Comparison of ENCODE assay signal across 18 cellular contexts in genomic region chr6:41605649-41606048, GRCh38. TPM values are rescaled to one million over a fixed set of nuclear protein-coding genes. Genes with fewer than 3 reads are reported as not detected.
A peak's percentile ranks its signal among the peaks of the same experiment; 100 is the strongest.
DNase-seq lines count a peak whose midpoint lies in the region; ATAC-seq and TF ChIP-seq lines count a peak whose summit lies in the region.
"Had no signal": no experiment of that assay in that cellular context is flagged by ENCODE, and none has a peak within 500 bp of the region (broad histone marks: within the 10 kb centered on the region; RNA-seq: fewer than 3 reads in every experiment).

No MANE protein-coding gene starts in this region.

- H3K79me2 ChIP-seq in Loucy (ENCODE audit: insufficient read depth, low read length) = peaks cover 4% of the 10 kb centered on the region; the same call in 1 of the 2 replicates
- no peaks in the 10 kb centered on the region for H3K79me2 ChIP-seq in neural progenitor cell (ENCODE audit: low read depth)

- ATAC-seq in HG03175 (IDR thresholded peaks at IDR 0.05; ENCODE audit: unreplicated experiment) (no peak), right cardiac atrium (no peak)
- ATAC-seq in CD8-positive, alpha-beta T cell = no peak
- ATAC-seq: GM23338 had no signal

- intact Hi-C loops in CD8-positive, alpha-beta T cell (cut with DNase I, micrococcal nuclease) = loop anchor here in 1 of 2 experiments (10.0 kb wide), 1 partner anchor 959 kb away; the partner anchor contains the start of gene UBR2
- intact Hi-C loops in right cardiac atrium (cut with DNase I) = no loop called here

- H3F3A ChIP-seq in Loucy (ENCODE audit: low read depth) (peaks cover 3% of the 10 kb centered on the region; the same call in 1 of the 2 replicates), neural progenitor cell (ENCODE audit: low read depth) (peaks cover 15% of the 10 kb centered on the region)

- peaks cover 5% of the 10 kb centered on the region for H3K27me3 Mint-ChIP-seq in endothelial cell (ENCODE audit: unreplicated experiment)
- peaks cover 6% of the 10 kb centered on the region for H3K27me3 Mint-ChIP-seq in neural progenitor cell (ENCODE audit: insufficient read depth, low read depth)
- H3K27me3 Mint-ChIP-seq in CD8-positive, alpha-beta T cell (ENCODE audit: low read depth) = peaks cover 12% of the 10 kb centered on the region

- H3K9me3 Mint-ChIP-seq in endothelial cell (ENCODE audit: unreplicated experiment) (no peaks in the 10 kb centered on the region), neural progenitor cell (no peaks in the 10 kb centered on the region)
- H3K9me3 Mint-ChIP-seq in CD8-positive, alpha-beta T cell = no peaks in the 10 kb centered on the region
- H3K9me3 Mint-ChIP-seq: GM23338, IgD-negative memory B cell had no signal

- H3K9me3 ChIP-seq in Loucy (ENCODE audit: insufficient read depth, low read depth, low read length) = no peaks in the 10 kb centered on the region
- H3K9me3 ChIP-seq in neural progenitor cell (ENCODE audit: low read depth) = no peaks in the 10 kb centered on the region
- no peaks in the 10 kb centered on the region for H3K9me3 ChIP-seq in CD8-positive, alpha-beta T cell (ENCODE audit: low read length)
- no peaks in the 10 kb centered on the region for H3K9me3 ChIP-seq in right cardiac atrium (ENCODE audit: control insufficient read depth, low read length)
- H3K9me3 ChIP-seq: Caco-2 had no signal

- H3K4me2 ChIP-seq in Loucy (ENCODE audit: low read depth, low read length, poor library complexity, severe bottlenecking) (no peak overlapping the region), neural progenitor cell (no peak overlapping the region)
- H3K4me2 ChIP-seq: GM23338 had no signal

- H3K9me2 ChIP-seq in Loucy (replicated peaks; ENCODE audit: low read depth, low read length) = no peaks in the 10 kb centered on the region

- H4K20me1 ChIP-seq in Loucy (ENCODE audit: insufficient read depth, low read length, poor library complexity, severe bottlenecking) (no peaks in the 10 kb centered on the region), neural progenitor cell (ENCODE audit: low read depth) (peaks cover 3% of the 10 kb centered on the region)

- H3K36me3 ChIP-seq in Loucy (ENCODE audit: insufficient read depth, low read length) = no peaks in the 10 kb centered on the region
- H3K36me3 ChIP-seq in neural progenitor cell = no peaks in the 10 kb centered on the region
- H3K36me3 ChIP-seq in CD8-positive, alpha-beta T cell (ENCODE audit: insufficient read depth, low read length) = no peaks in the 10 kb centered on the region

- H3K27ac ChIP-seq in neural progenitor cell (no peak overlapping the region), right cardiac atrium (ENCODE audit: low read length) (no peak overlapping the region)
- no peak overlapping the region for H3K27ac ChIP-seq in CD8-positive, alpha-beta T cell (ENCODE audit: low read depth, low read length)

- H3K27me3 ChIP-seq in Loucy (ENCODE audit: insufficient read depth, low read length, poor library complexity, severe bottlenecking) (no peaks in the 10 kb centered on the region), neural progenitor cell (no peaks in the 10 kb centered on the region), right cardiac atrium (ENCODE audit: control insufficient read depth, insufficient read depth) (no peaks in the 10 kb centered on the region)
- no peaks in the 10 kb centered on the region for H3K27me3 ChIP-seq in CD8-positive, alpha-beta T cell (ENCODE audit: insufficient read depth, low read length)

- 84% methylated on average over 3 of the region's 3 CpGs for whole genome bisulfite sequencing in right cardiac atrium

- H3K4me1 ChIP-seq in Loucy (ENCODE audit: insufficient read depth, low read length, poor library complexity, severe bottlenecking) = peaks cover 27% of the 10 kb centered on the region
- peaks cover 7% of the 10 kb centered on the region for H3K4me1 ChIP-seq in neural progenitor cell
- H3K4me1 ChIP-seq in CD8-positive, alpha-beta T cell (ENCODE audit: insufficient read depth, low read length) = no peaks in the 10 kb centered on the region
- H3K4me1 ChIP-seq in right cardiac atrium (ENCODE audit: control insufficient read depth, insufficient read depth, low read length) = no peaks in the 10 kb centered on the region
- H3K4me1 ChIP-seq: Caco-2 had no signal

- H2AFZ ChIP-seq in Loucy (ENCODE audit: low read length) = no peak overlapping the region
- H2AFZ ChIP-seq in neural progenitor cell (replicated peaks) = no peak overlapping the region
- H2AFZ ChIP-seq: GM23338 had no signal

- no peak overlapping the region for H3K9ac ChIP-seq in Loucy (ENCODE audit: low read depth, low read length, poor library complexity, severe bottlenecking)
- H3K9ac ChIP-seq in neural progenitor cell = no peak overlapping the region

- POLR2A ChIA-PET in CD8-positive, alpha-beta T cell (lab: Charles Lee) = no interaction called here

- peak; percentile 33 for DNase-seq in RPMI8226
- DNase-seq in endothelial cell (ENCODE audit: low spot score) = no peak
- no peak for DNase-seq in neural progenitor cell (ENCODE audit: low spot score)
- no peak for DNase-seq in CD8-positive, alpha-beta T cell
- no peak for DNase-seq in right cardiac atrium
- DNase-seq: CD4-positive, CD25-positive, alpha-beta regulatory T cell; HCEC 1CT; MV-4-11; NCI-H1694 treated with DMSO at 0.1 percent for 48 hours; NCI-H2081 treated with DMSO at 0.1 percent for 48 hours; NK-92 treated with Interleukin-12 subunit alpha and Interleukin-12 subunit beta, amount 100 ng/mL, for 24 hours; Right ventricle myocardium superior had no signal

- H3K36me3 Mint-ChIP-seq in endothelial cell (ENCODE audit: low read depth, unreplicated experiment) (peaks cover 2% of the 10 kb centered on the region), neural progenitor cell (no peaks in the 10 kb centered on the region)
- no peaks in the 10 kb centered on the region for H3K36me3 Mint-ChIP-seq in CD8-positive, alpha-beta T cell
- H3K36me3 Mint-ChIP-seq: CD4-positive, CD25-positive, alpha-beta regulatory T cell; IgD-negative memory B cell had no signal

- peaks cover 30% of the 10 kb centered on the region for H3K4me1 Mint-ChIP-seq in endothelial cell (ENCODE audit: unreplicated experiment)
- H3K4me1 Mint-ChIP-seq in neural progenitor cell = peaks cover 15% of the 10 kb centered on the region
- H3K4me1 Mint-ChIP-seq in CD8-positive, alpha-beta T cell (ENCODE audit: low read depth) = peaks cover 5% of the 10 kb centered on the region

- CTCF ChIA-PET in CD8-positive, alpha-beta T cell (lab: Charles Lee) = interaction anchor here (0.6 to 6.5 kb wide), 3 partner anchors 80 to 559 kb away, joined by 3 to 90 read pairs (median 3); no protein-coding TSS in a partner anchor

- H3K27ac Mint-ChIP-seq in endothelial cell (ENCODE audit: unreplicated experiment) = peak overlapping the region; percentile 74
- H3K27ac Mint-ChIP-seq in neural progenitor cell = peak overlapping the region; percentile 13
- H3K27ac Mint-ChIP-seq in CD8-positive, alpha-beta T cell = no peak overlapping the region
- H3K27ac Mint-ChIP-seq: CD4-positive, CD25-positive, alpha-beta regulatory T cell; GM23338 had no signal

- H3K4me3 ChIP-seq in Loucy (ENCODE audit: low read length, poor library complexity, severe bottlenecking) = no peak overlapping the region
- H3K4me3 ChIP-seq in neural progenitor cell = no peak overlapping the region
- no peak overlapping the region for H3K4me3 ChIP-seq in CD8-positive, alpha-beta T cell (ENCODE audit: low read depth, low read length)
- H3K4me3 ChIP-seq in right cardiac atrium (ENCODE audit: low read length) = no peak overlapping the region
- H3K4me3 ChIP-seq: GM23338 had no signal

- TF ChIP-seq CTCF in Loucy (conservative IDR thresholded peaks at IDR 0.05; ENCODE audit: low read length) = peak; percentile 41
- TF ChIP-seq CTCF in endothelial cell (IDR thresholded peaks at IDR 0.05; ENCODE audit: unreplicated experiment) = no peak
- no peak for TF ChIP-seq CTCF in neural progenitor cell (IDR thresholded peaks at IDR 0.05)
- TF ChIP-seq CTCF in CD8-positive, alpha-beta T cell (IDR thresholded peaks at IDR 0.05) = no peak

- H3K4me3 Mint-ChIP-seq in endothelial cell (ENCODE audit: unreplicated experiment) (no peak overlapping the region), neural progenitor cell (no peak overlapping the region)
- H3K4me3 Mint-ChIP-seq in CD8-positive, alpha-beta T cell = no peak overlapping the region
- H3K4me3 Mint-ChIP-seq: CD4-positive, CD25-positive, alpha-beta regulatory T cell; GM23338; IgD-negative memory B cell had no signal

RNA-seq across cellular contexts. Expression of gene MDFI, which starts 32.6 kb away (rescaled TPM):
- total RNA-seq in endothelial cell (ENCODE audit: unreplicated experiment) (285 TPM), neural progenitor cell (ENCODE audit: low replicate concordance) (29.5 and 87.4 TPM in 2 replicates), right cardiac atrium (10 to 100 TPM in 2 of 4 donors, 1 to 10 TPM in 2; 8.0 to 11.9 (median 10.0) TPM)
- total RNA-seq in CD8-positive, alpha-beta T cell = not detected
- 4.9 TPM for polyA plus RNA-seq in right cardiac atrium
- total RNA-seq: Caco-2; CD4-positive, CD25-positive, alpha-beta regulatory T cell had no signal
- polyA plus RNA-seq: BJ; CD4-positive, CD25-positive, alpha-beta regulatory T cell; IgD-negative memory B cell had no signal

RNA-seq across cellular contexts. Expression of gene FOXP4, which starts 59.5 kb away (rescaled TPM):
- 32.5 TPM for total RNA-seq in endothelial cell (ENCODE audit: unreplicated experiment)
- total RNA-seq in neural progenitor cell (ENCODE audit: low replicate concordance) = 2.7 and 6.9 TPM in 2 replicates
- 10 to 100 TPM in 1 of 2 experiments, 1 to 10 TPM in 1; 9.9 to 11.4 TPM for total RNA-seq in CD8-positive, alpha-beta T cell
- total RNA-seq in right cardiac atrium = 10 to 100 TPM; 21.7 to 22.5 (median 22.1) TPM
- polyA plus RNA-seq in right cardiac atrium = 15.3 TPM

Comparison
In these comparisons a context has a peak if more than half of its experiments do, and no peak if none do; other contexts are left out.
1. RNA of gene MDFI, which starts 32.6 kb away (total RNA-seq): 285 TPM in endothelial cell (single experiment), 29.5 to 87.4 TPM in neural progenitor cell and 8.0 to 11.9 TPM in right cardiac atrium; not detected in CD8-positive, alpha-beta T cell; every median in the first group is over 4 times any median in the second.